ENCODE assay signal across 25 cellular contexts in the genomic region with DNA sequence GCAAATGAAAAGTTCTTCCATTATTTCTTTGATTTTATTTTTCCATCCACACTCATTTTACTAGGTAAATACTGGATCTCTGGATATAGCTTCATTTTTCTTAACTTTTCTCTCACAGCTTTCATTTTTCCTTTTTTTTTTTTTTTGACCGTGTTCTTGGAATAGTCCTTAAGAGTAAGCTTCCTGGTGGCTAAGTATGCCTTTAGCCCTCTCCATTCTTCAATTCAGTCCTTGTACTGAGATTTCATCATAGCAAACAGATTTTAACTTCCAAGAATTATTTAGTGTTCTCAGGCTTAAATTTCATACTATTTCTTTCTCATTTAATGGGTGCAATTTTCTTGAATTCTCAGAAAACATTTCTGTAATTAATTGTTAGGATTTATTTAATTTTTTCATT.
"Had no signal": no experiment of that assay in that cellular context is flagged by ENCODE, and none has a peak within 500 bp of the region (broad histone marks: within the 10 kb centered on the region; RNA-seq: fewer than 3 reads in every experiment).

No MANE protein-coding gene starts in this region.

- H3K27ac ChIP-seq: adrenal gland, body of pancreas, colonic mucosa, foreskin keratinocyte, gastrocnemius medialis had no signal

- H3K4me3 Mint-ChIP-seq: activated CD4-positive, alpha-beta memory T cell treated with anti-CD3 and anti-CD28 coated beads, Interleukin-2, amount 10 ng/mL, durations not matched to agents 7 days and 5 days; activated CD4-positive, alpha-beta T cell treated with anti-CD3 and anti-CD28 coated beads for 36 hours; activated CD4-positive, alpha-beta T cell treated with anti-CD3 and anti-CD28 coated beads, Interleukin-2, amount 10 ng/mL, durations not matched to agents 24 days and 14 days; activated naive CD8-positive, alpha-beta T cell; activated T-cell treated with anti-CD3 and anti-CD28 coated beads, Interleukin-2, amount 50 U/mL, for 24 hours; activated T-cell treated with anti-CD3 and anti-CD28 coated beads, Interleukin-2, amount 50 U/mL, for 72 hours had no signal

- H3K27me3 Mint-ChIP-seq: activated CD4-positive, alpha-beta T cell treated with anti-CD3 and anti-CD28 coated beads for 36 hours; activated naive CD8-positive, alpha-beta T cell had no signal

- H3K27me3 ChIP-seq: adrenal gland, body of pancreas, colonic mucosa, foreskin keratinocyte, gastrocnemius medialis had no signal

- H3K27ac Mint-ChIP-seq: activated CD4-positive, alpha-beta memory T cell treated with anti-CD3 and anti-CD28 coated beads, Interleukin-2, amount 10 ng/mL, durations not matched to agents 7 days and 5 days; activated CD4-positive, alpha-beta T cell treated with anti-CD3 and anti-CD28 coated beads for 36 hours; activated CD4-positive, alpha-beta T cell treated with anti-CD3 and anti-CD28 coated beads, Interleukin-2, amount 10 ng/mL, durations not matched to agents 24 days and 14 days; activated naive CD8-positive, alpha-beta T cell; activated T-cell treated with anti-CD3 and anti-CD28 coated beads, Interleukin-2, amount 50 U/mL, for 24 hours; activated T-cell treated with anti-CD3 and anti-CD28 coated beads, Interleukin-2, amount 50 U/mL, for 72 hours had no signal

- DNase-seq: activated CD4-positive, alpha-beta memory T cell treated with anti-CD3 and anti-CD28 coated beads, Interleukin-2, amount 10 ng/mL, durations not matched to agents 7 days and 5 days; activated CD4-positive, alpha-beta T cell treated with anti-CD3 and anti-CD28 coated beads for 36 hours; activated CD4-positive, alpha-beta T cell treated with anti-CD3 and anti-CD28 coated beads, Interleukin-2, amount 10 ng/mL, durations not matched to agents 24 days and 14 days; activated CD4-positive, CD25-positive, alpha-beta regulatory T cell; activated CD4-positive, CD25-positive, alpha-beta regulatory T cell treated with anti-CD3 and anti-CD28 coated beads, Interleukin-2, amount 50 U/mL, for 72 hours; activated CD8-positive, alpha-beta memory T cell treated with anti-CD3 and anti-CD28 coated beads, Interleukin-2, amount 50 U/mL, for 48 hours; activated effector memory CD4-positive, alpha-beta T cell treated with Interleukin-2 at 50 U/mL for 16 hours; activated gamma-delta T cell treated with Interleukin-2 at 50 U/mL for 16 hours; activated naive CD4-positive, alpha-beta T cell treated with anti-CD3 and anti-CD28 coated beads, Interleukin-2, amount 50 U/mL, for 16 hours; activated naive CD4-positive, alpha-beta T cell treated with Interleukin-2 at 50 U/mL for 16 hours; activated T-cell treated with anti-CD3 and anti-CD28 coated beads for 4 hours; activated T-cell treated with anti-CD3 and anti-CD28 coated beads, Interleukin-2, amount 50 U/mL, for 24 hours; activated T-cell treated with anti-CD3 and anti-CD28 coated beads, Interleukin-2, amount 50 U/mL, for 72 hours; adrenal gland; amygdala; aorta; body of pancreas; caudate nucleus; colonic mucosa; effector CD8-positive, alpha-beta T cell; foreskin keratinocyte; gastrocnemius medialis; T-helper 2 cell had no signal

- H3K4me1 ChIP-seq: adrenal gland, body of pancreas, colonic mucosa, foreskin keratinocyte had no signal

- H3K9me3 Mint-ChIP-seq: activated T-cell treated with anti-CD3 and anti-CD28 coated beads, Interleukin-2, amount 50 U/mL, for 24 hours had no signal

- H3K9me3 ChIP-seq: adrenal gland, body of pancreas, colonic mucosa, gastrocnemius medialis had no signal

- H3K4me3 ChIP-seq: adrenal gland, body of pancreas, colonic mucosa, gastrocnemius medialis had no signal

- H3K36me3 ChIP-seq: adrenal gland, colonic mucosa, gastrocnemius medialis had no signal

- H3K36me3 Mint-ChIP-seq: activated naive CD8-positive, alpha-beta T cell had no signal

- ATAC-seq: activated CD4-positive, alpha-beta T cell treated with anti-CD3 and anti-CD28 coated beads for 36 hours; activated T-cell treated with anti-CD3 and anti-CD28 coated beads, Interleukin-2, amount 50 U/mL, for 72 hours; body of pancreas; esophagus mucosa; foreskin keratinocyte; gastrocnemius medialis had no signal
